1 cellular context compared by ENCODE assay signal in the genomic region with DNA sequence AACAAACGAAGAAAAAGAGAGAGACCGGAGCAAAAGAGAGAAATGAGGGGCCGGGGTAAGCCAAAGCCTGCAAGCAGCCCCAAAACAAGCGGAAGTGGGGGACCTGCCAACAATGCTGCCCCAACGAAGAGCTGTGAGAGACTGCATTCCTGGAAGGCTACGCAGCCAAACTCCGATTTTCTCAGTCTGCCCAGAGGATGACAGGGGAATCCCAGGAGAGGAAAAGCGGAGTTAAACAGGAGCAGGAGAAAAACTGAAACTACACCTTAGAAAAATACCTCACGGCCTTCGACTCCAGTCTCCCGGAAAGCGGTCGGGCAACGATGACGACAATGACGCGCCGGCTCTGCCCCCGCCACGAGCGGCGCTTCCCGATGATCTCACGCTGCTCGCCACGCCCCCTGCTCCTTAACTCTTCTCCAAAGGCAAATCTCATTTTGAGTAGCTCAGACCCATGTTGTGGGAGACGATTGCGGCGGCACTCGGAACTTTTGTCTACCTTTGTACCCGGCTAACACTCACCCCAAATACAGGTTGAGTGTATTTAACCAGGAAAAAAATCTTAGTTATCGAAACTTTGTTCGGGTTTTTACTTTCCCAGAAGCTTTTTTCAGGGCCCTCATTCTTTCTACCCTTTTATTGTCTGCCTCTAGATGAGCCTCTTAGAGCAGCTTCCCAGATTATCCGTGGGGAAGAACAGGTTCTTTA.
A peak's percentile ranks its signal among the peaks of the same experiment; 100 is the strongest.
TF ChIP-seq lines count a peak whose summit lies in the region.

A gene with protein sequence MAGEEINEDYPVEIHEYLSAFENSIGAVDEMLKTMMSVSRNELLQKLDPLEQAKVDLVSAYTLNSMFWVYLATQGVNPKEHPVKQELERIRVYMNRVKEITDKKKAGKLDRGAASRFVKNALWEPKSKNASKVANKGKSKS (minus strand): TSS at position 325 of the 708 bp plus-strand sequence. CDS start 15,694 bp downstream, outside the sequence.

TF ChIP-seq in neural cell, 6 proteins besides CTCF, POLR2A, EP300 and RAD21:
- TF ChIP-seq, protein P1, sequence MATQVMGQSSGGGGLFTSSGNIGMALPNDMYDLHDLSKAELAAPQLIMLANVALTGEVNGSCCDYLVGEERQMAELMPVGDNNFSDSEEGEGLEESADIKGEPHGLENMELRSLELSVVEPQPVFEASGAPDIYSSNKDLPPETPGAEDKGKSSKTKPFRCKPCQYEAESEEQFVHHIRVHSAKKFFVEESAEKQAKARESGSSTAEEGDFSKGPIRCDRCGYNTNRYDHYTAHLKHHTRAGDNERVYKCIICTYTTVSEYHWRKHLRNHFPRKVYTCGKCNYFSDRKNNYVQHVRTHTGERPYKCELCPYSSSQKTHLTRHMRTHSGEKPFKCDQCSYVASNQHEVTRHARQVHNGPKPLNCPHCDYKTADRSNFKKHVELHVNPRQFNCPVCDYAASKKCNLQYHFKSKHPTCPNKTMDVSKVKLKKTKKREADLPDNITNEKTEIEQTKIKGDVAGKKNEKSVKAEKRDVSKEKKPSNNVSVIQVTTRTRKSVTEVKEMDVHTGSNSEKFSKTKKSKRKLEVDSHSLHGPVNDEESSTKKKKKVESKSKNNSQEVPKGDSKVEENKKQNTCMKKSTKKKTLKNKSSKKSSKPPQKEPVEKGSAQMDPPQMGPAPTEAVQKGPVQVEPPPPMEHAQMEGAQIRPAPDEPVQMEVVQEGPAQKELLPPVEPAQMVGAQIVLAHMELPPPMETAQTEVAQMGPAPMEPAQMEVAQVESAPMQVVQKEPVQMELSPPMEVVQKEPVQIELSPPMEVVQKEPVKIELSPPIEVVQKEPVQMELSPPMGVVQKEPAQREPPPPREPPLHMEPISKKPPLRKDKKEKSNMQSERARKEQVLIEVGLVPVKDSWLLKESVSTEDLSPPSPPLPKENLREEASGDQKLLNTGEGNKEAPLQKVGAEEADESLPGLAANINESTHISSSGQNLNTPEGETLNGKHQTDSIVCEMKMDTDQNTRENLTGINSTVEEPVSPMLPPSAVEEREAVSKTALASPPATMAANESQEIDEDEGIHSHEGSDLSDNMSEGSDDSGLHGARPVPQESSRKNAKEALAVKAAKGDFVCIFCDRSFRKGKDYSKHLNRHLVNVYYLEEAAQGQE (IDR thresholded peaks at IDR 0.05; ENCODE audit: borderline replicate concordance): peak; percentile 75
- TF ChIP-seq TAF1 (IDR thresholded peaks at IDR 0.05; ENCODE audit: low read depth): peak; percentile 75
- TF ChIP-seq SMC3 (conservative IDR thresholded peaks at IDR 0.05; ENCODE audit: poor library complexity): no peak
- TF ChIP-seq EZH2 (IDR thresholded peaks at IDR 0.05; ENCODE audit: borderline replicate concordance, insufficient read depth, low read length, poor library complexity, severe bottlenecking): no peak
- TF ChIP-seq MXI1 (conservative IDR thresholded peaks at IDR 0.05; ENCODE audit: poor library complexity, severe bottlenecking): peak; percentile 81
- peak; percentile 95 for TF ChIP-seq POLR2AphosphoS5 (IDR thresholded peaks at IDR 0.05)
